Comparison of ENCODE assay signal across 21 cellular contexts in the genomic region with DNA sequence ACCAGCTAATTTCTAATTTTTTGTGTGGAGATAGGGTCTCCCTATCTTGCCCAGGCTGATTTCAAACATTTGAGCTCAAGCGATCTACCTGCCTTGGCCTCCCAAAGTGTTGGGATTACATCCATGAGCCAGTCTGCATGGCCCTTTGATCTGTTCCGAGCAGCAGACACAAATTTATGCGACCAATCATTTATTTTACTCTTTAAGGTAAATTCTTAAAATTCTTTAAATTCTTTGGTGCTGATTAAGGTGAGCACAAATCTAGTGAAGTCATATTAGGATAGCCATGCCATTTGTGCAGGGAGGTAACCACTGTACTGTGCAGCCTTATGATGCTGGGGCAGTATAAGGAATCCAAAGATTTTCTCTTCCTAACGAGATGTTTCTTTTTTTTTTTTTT.
DNase-seq lines count a peak whose midpoint lies in the region; ATAC-seq and TF ChIP-seq lines count a peak whose summit lies in the region.
"Had no signal": no experiment of that assay in that cellular context is flagged by ENCODE, and none has a peak within 500 bp of the region (broad histone marks: within the 10 kb centered on the region; RNA-seq: fewer than 3 reads in every experiment).

No MANE protein-coding gene starts in this region.

- no TSS peak for BruUV-seq in IMR-90 (replicated peaks; lab: Mats Ljungman, UMichigan)

- no peak for TF ChIP-seq CTCF in IMR-90 (conservative IDR thresholded peaks at IDR 0.05; ENCODE audit: low read depth, low read length)
- TF ChIP-seq CTCF in RWPE1 (conservative IDR thresholded peaks at IDR 0.05; ENCODE audit: low read depth) = no peak

- H4K91ac ChIP-seq in IMR-90 (ENCODE audit: insufficient read depth, low read depth, low read length) = no peak overlapping the region

- H3K18ac ChIP-seq in IMR-90 (ENCODE audit: low read depth, low read length) (no peak overlapping the region), mesendoderm (ENCODE audit: low read length) (no peak overlapping the region)

- H3K27ac ChIP-seq in IMR-90 (ENCODE audit: insufficient read depth, low read length) = no peak overlapping the region
- H3K27ac ChIP-seq in RWPE1 = peak overlapping the region; percentile 37
- H3K27ac ChIP-seq in mesendoderm (ENCODE audit: low read depth, low read length) = no peak overlapping the region
- H3K27ac ChIP-seq: BLaER1 treated with 17β-estradiol and CSF1 and Interleukin-3, amounts not matched to agents 10 nM and 100 nM had no signal

- POLR2A ChIA-PET in IMR-90 (lab: Charles Lee; ENCODE audit: unreplicated experiment) = no interaction called here
- POLR2A ChIA-PET in RWPE1 (lab: Yijun Ruan, JAX; ENCODE audit: low non-redundant PET) = no interaction called here

- peaks cover 12% of the 10 kb centered on the region; the same call in 1 of the 2 replicates for H4K20me1 ChIP-seq in IMR-90 (ENCODE audit: insufficient read depth, low read length)
- H4K20me1 ChIP-seq: BLaER1 treated with 17β-estradiol and CSF1 and Interleukin-3, amounts not matched to agents 10 nM and 100 nM had no signal

- no peak overlapping the region for H3K56ac ChIP-seq in IMR-90 (ENCODE audit: extremely low read depth, insufficient read depth, low read length)
- H3K56ac ChIP-seq in mesendoderm (ENCODE audit: low read length) = no peak overlapping the region

- H3K14ac ChIP-seq in IMR-90 (replicated peaks; ENCODE audit: low read depth, low read length) = 0 out of 2 replicates have a peak overlapping the region, but pooled peaks have one; percentile 14

- H3K9ac ChIP-seq in IMR-90 (ENCODE audit: low read depth, low read length) (no peak overlapping the region), mesendoderm (ENCODE audit: low read length) (no peak overlapping the region)
- H3K9ac ChIP-seq: BLaER1 treated with 17β-estradiol and CSF1 and Interleukin-3, amounts not matched to agents 10 nM and 100 nM had no signal

- no peak overlapping the region for H3K4me3 ChIP-seq in IMR-90 (ENCODE audit: insufficient read depth, low read depth, low read length)
- no peak overlapping the region for H3K4me3 ChIP-seq in mesendoderm (ENCODE audit: low read length)
- H3K4me3 ChIP-seq: BLaER1 treated with 17β-estradiol and CSF1 and Interleukin-3, amounts not matched to agents 10 nM and 100 nM; MG63 had no signal

- H3K4me1 ChIP-seq in IMR-90 (ENCODE audit: control insufficient read depth, insufficient read depth, low read length) (peaks cover 7% of the 10 kb centered on the region), mesendoderm (ENCODE audit: control insufficient read depth, low read depth, low read length) (no peaks in the 10 kb centered on the region)

- H4K5ac ChIP-seq in IMR-90 (ENCODE audit: low read depth, low read length) = no peak overlapping the region
- H4K5ac ChIP-seq in mesendoderm (ENCODE audit: low read length) = no peak overlapping the region

- no peak overlapping the region for H2AFZ ChIP-seq in IMR-90 (replicated peaks; ENCODE audit: low read length, poor library complexity)

- intact Hi-C loops in IMR-90 (cut with micrococcal nuclease) = no loop called here

- dilution Hi-C loops in IMR-90 (cut with HindIII; ENCODE audit: low sequenced_read_pairs, unreplicated experiment) = no loop called here

- peak; percentile 33 for DNase-seq in ACHN
- DNase-seq in IMR-90 = no peak
- DNase-seq in RWPE1 (ENCODE audit: low spot score) = no peak
- peak; percentile 42 for DNase-seq in mesendoderm
- no peak for DNase-seq in middle frontal gyrus (ENCODE audit: extremely low spot score, low spot score)
- no peak for DNase-seq in amygdala (lab: John Stamatoyannopoulos, UW)
- no peak for DNase-seq in NCI-H128 (lab: John Stamatoyannopoulos, UW; ENCODE audit: unreplicated experiment)
- DNase-seq: 8988T; Calu3; CD4-positive, alpha-beta T cell; DMS79 treated with DMSO at 0.1 percent for 48 hours; GF-D8; KG1; MG63; NCI-H1417; NCI-H1694; NCI-H2029 treated with DMSO at 0.1 percent for 48 hours; NCI-H526 treated with DMSO at 0.1 percent for 48 hours had no signal

- H3K23ac ChIP-seq in IMR-90 (ENCODE audit: low read depth, low read length) (no peak overlapping the region), mesendoderm (ENCODE audit: low read length) (no peak overlapping the region)

- H3K4ac ChIP-seq in IMR-90 (ENCODE audit: low read depth, low read length) (peak overlapping the region; percentile 46; the same call in 1 of the 2 replicates), mesendoderm (ENCODE audit: low read depth, low read length) (no peak overlapping the region)

- no peak overlapping the region for H2BK120ac ChIP-seq in IMR-90 (ENCODE audit: low read depth, low read length)
- H2BK120ac ChIP-seq in mesendoderm (ENCODE audit: low read depth, low read length) = no peak overlapping the region

- H3K4me2 ChIP-seq in IMR-90 (ENCODE audit: low read depth, low read length) (no peak overlapping the region), mesendoderm (ENCODE audit: low read length) (no peak overlapping the region)
- H3K4me2 ChIP-seq: BLaER1 treated with 17β-estradiol and CSF1 and Interleukin-3, amounts not matched to agents 10 nM and 100 nM had no signal

- ATAC-seq in IMR-90 (ENCODE audit: low read depth) = no peak
- ATAC-seq in HG03159 (IDR thresholded peaks at IDR 0.05; ENCODE audit: unreplicated experiment) = no peak
- ATAC-seq: SK-N-SH treated with all-trans-retinoic acid at 6 μM for 48 hours had no signal

- in situ Hi-C loops in ACHN (cut with HindIII; ENCODE audit: low pct_ligation_motif_present, low pct_unique_long_range_greater_than_20kb, low sequenced_read_pairs) (no loop called here), IMR-90 (cut with MboI; ENCODE audit: low sequenced_read_pairs) (no loop called here)

- H4K8ac ChIP-seq in IMR-90 (ENCODE audit: low read depth in 2 of 2, low read length in 2 of 2) (no peak overlapping the region; a peak in 1 of 4 replicates), mesendoderm (ENCODE audit: low read depth, low read length) (no peak overlapping the region)

- H2BK15ac ChIP-seq in IMR-90 (ENCODE audit: low read depth, low read length) (no peak overlapping the region), mesendoderm (replicated peaks; ENCODE audit: low read depth) (no peak overlapping the region)

- H3K79me2 ChIP-seq in mesendoderm (ENCODE audit: control insufficient read depth, insufficient read depth, low read length) = no peaks in the 10 kb centered on the region

- no peak overlapping the region for H2BK20ac ChIP-seq in IMR-90 (ENCODE audit: low read depth, low read length)

- no peak overlapping the region for H2BK5ac ChIP-seq in IMR-90 (ENCODE audit: low read depth, low read length, poor library complexity, severe bottlenecking)
- H2BK5ac ChIP-seq in mesendoderm (ENCODE audit: low read length) = no peak overlapping the region

- no peak for TF ChIP-seq RAD21 in IMR-90 (IDR thresholded peaks at IDR 0.05; ENCODE audit: low read length)

- CTCF ChIA-PET in IMR-90 (lab: Yijun Ruan, JAX) (interaction anchor here (1.1 kb wide), 1 partner anchor 108 kb away, joined by 3 read pairs; no protein-coding TSS in a partner anchor), RWPE1 (lab: Yijun Ruan, JAX) (no interaction called here)

- no peaks in the 10 kb centered on the region for H3K27me3 ChIP-seq in IMR-90 (ENCODE audit: control insufficient read depth, insufficient read depth, low read length)
- H3K27me3 ChIP-seq in mesendoderm (ENCODE audit: insufficient read depth, low read length, poor library complexity) = no peaks in the 10 kb centered on the region
- H3K27me3 ChIP-seq: BLaER1 treated with 17β-estradiol and CSF1 and Interleukin-3, amounts not matched to agents 10 nM and 100 nM; MG63 had no signal

- H2AK9ac ChIP-seq in IMR-90 (replicated peaks; ENCODE audit: low read depth, low read length, poor library complexity) = no peak overlapping the region

- peaks cover 18% of the 10 kb centered on the region for H3K9me1 ChIP-seq in IMR-90 (ENCODE audit: insufficient read depth, low read length)

- no peak for TF ChIP-seq POLR2A in IMR-90 (IDR thresholded peaks at IDR 0.05; ENCODE audit: low read depth, low read length)

- no peaks in the 10 kb centered on the region for H3K9me3 ChIP-seq in IMR-90 (ENCODE audit: control insufficient read depth, insufficient read depth, low read length)
- H3K9me3 ChIP-seq: BLaER1 treated with 17β-estradiol and CSF1 and Interleukin-3, amounts not matched to agents 10 nM and 100 nM had no signal

- H3K79me1 ChIP-seq in IMR-90 (ENCODE audit: low read depth in 1 of 2, low read length in 2 of 2) = peaks cover 29 to 76% of the 10 kb centered on the region in 2 experiments
- H3K79me1 ChIP-seq in mesendoderm (ENCODE audit: low read length) = no peaks in the 10 kb centered on the region

- H2AK5ac ChIP-seq in IMR-90 (ENCODE audit: low read depth, low read length) = no peak overlapping the region
- no peak overlapping the region for H2AK5ac ChIP-seq in mesendoderm (ENCODE audit: low read length)

- H3K36me3 ChIP-seq in IMR-90 (ENCODE audit: control insufficient read depth, insufficient read depth, low read length) = peaks cover 8% of the 10 kb centered on the region
- no peaks in the 10 kb centered on the region for H3K36me3 ChIP-seq in mesendoderm (ENCODE audit: control insufficient read depth, insufficient read depth, low read length)
- H3K36me3 ChIP-seq: BLaER1 treated with 17β-estradiol and CSF1 and Interleukin-3, amounts not matched to agents 10 nM and 100 nM had no signal

- WGBS in IMR-90 (ENCODE audit: extremely low coverage in 2 of 2, insufficient read length in 1 of 2), 2 experiments = no CpG with 5 or more reads among the region's 4 CpGs
- WGBS in mesendoderm (ENCODE audit: extremely low coverage, insufficient coverage, low lambda C conversion rate) = no CpG with 5 or more reads among the region's 4 CpGs

TF ChIP-seq in IMR-90, 13 proteins besides CTCF, POLR2A, EP300 and RAD21 (continues in another document):
- TF ChIP-seq SMC3 (IDR thresholded peaks at IDR 0.05; ENCODE audit: low read depth, low read length) = no peak
- TF ChIP-seq RCOR1 (IDR thresholded peaks at IDR 0.05; ENCODE audit: insufficient replicate concordance, low read length) = no peak
- TF ChIP-seq MAZ (IDR thresholded peaks at IDR 0.05; ENCODE audit: borderline replicate concordance, low read depth, low read length) = no peak
- no peak for TF ChIP-seq FOS (IDR thresholded peaks at IDR 0.05; ENCODE audit: low read depth, low read length)
- TF ChIP-seq, protein P1, sequence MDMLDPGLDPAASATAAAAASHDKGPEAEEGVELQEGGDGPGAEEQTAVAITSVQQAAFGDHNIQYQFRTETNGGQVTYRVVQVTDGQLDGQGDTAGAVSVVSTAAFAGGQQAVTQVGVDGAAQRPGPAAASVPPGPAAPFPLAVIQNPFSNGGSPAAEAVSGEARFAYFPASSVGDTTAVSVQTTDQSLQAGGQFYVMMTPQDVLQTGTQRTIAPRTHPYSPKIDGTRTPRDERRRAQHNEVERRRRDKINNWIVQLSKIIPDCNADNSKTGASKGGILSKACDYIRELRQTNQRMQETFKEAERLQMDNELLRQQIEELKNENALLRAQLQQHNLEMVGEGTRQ (IDR thresholded peaks at IDR 0.05; ENCODE audit: low read depth, low read length) = no peak
- TF ChIP-seq CHD1 (IDR thresholded peaks at IDR 0.05; ENCODE audit: low read depth, low read length) = no peak
- TF ChIP-seq MAFK (IDR thresholded peaks at IDR 0.05; ENCODE audit: low read depth, low read length) = no peak

Comparison
In these comparisons a context has a peak if more than half of its experiments do, and no peak if none do; other contexts are left out.
1. DNase-seq: peak in ACHN (single experiment) and mesendoderm (single experiment); none in IMR-90 (single experiment), RWPE1 (single experiment), middle frontal gyrus (single experiment), amygdala (0 of 56) and NCI-H128 (single experiment).